Comparison of ENCODE assay signal across 8 cellular contexts in the genomic region with DNA sequence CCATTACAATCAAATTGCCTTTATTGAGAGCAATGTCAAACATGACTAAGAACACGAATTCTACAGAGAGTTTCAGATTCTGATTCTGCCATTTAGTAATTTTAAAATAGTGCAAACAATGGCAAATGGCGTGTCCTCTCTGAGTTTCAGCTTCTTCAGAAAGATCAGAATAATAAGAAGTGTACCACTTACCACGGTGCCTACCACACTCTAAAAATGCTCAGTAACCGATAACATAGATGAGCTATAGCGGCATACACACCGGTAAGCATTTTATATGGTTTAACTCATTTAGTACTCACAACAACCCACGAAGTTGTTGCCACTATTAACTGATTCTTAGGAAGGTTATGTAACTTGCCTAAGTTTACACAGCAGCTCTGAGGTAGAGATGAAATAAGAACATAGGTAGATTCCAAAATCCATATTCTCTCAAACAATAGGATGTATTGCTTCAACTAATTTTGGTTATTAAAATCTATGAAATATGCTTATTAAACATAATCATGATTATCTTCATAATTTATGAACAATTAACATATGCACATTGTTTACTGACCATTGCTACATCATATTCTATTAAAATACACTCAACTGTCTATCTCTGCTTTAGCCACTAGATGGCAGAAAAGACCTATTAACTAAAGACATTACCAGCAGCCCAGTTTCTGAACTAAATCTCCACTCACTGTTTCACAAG. TPM values are rescaled to one million over a fixed set of nuclear protein-coding genes. Genes with fewer than 3 reads are reported as not detected.
A peak's percentile ranks its signal among the peaks of the same experiment; 100 is the strongest.
DNase-seq lines count a peak whose midpoint lies in the region; ATAC-seq, FAIRE-seq and TF ChIP-seq lines count a peak whose summit lies in the region.

No MANE protein-coding gene starts in this region.

- no peaks in the 10 kb centered on the region for H3K79me2 ChIP-seq in KMS-11 (ENCODE audit: insufficient read depth, low read depth)
- no peaks in the 10 kb centered on the region for H3K79me2 ChIP-seq in H1 (ENCODE audit: control insufficient read depth in 1 of 2, insufficient read depth in 2 of 2, low read length in 2 of 2)

- peak; percentile 74 for ATAC-seq in Right ventricle myocardium superior (ENCODE audit: poor library complexity)

- no peak overlapping the region for H2AFZ ChIP-seq in KMS-11 (ENCODE audit: low read depth)
- no peak overlapping the region for H2AFZ ChIP-seq in H1 (ENCODE audit: low read length)

- H3K14ac ChIP-seq in H1 (ENCODE audit: insufficient read length), result no peak overlapping the region

- H3K4me3 Mint-ChIP-seq in activated T-helper 1 cell treated with anti-CD3 and anti-CD28 coated beads, Interleukin-12 subunit alpha, Interleukin-12 subunit beta, Interleukin-2, Interleukin-4 antibody, amounts not matched to agents 30 ng/mL and 10 ng/mL and 1 ng/mL, durations not matched to agents 14 hours and 24 hours and 36 hours, result no peak overlapping the region

- H2BK5ac ChIP-seq in H1 (ENCODE audit: low read depth, low read length), result no peak overlapping the region

- no peak overlapping the region for H3K4me2 ChIP-seq in KMS-11
- H3K4me2 ChIP-seq in H1 (ENCODE audit: insufficient read depth in 1 of 2, low read depth in 2 of 2, low read length in 2 of 2), result no peak overlapping the region

- H3K23ac ChIP-seq in H1 (ENCODE audit: insufficient read length), result no peak overlapping the region

- TF ChIP-seq RAD21 in H1 (IDR thresholded peaks at IDR 0.05 in 1 of 2, conservative IDR thresholded peaks at IDR 0.05 in 1 of 2; ENCODE audit: low read depth in 2 of 2, low read length in 2 of 2), result peak; percentile 87 to 89

- H2BK15ac ChIP-seq in H1 (ENCODE audit: low read length), result no peak overlapping the region

- H3K18ac ChIP-seq in H1 (ENCODE audit: extremely low read depth, low read length), result no peak overlapping the region

- FAIRE-seq in H1 (lab: Jason Lieb, UNC), result peak; percentile 32

- POLR2A ChIA-PET in H1 (lab: Charles Lee; ENCODE audit: partially characterized antibody), result no interaction called here

- H4K5ac ChIP-seq in H1 (ENCODE audit: insufficient read length, low read depth, low read length), result no peak overlapping the region

- no peak overlapping the region for H2BK12ac ChIP-seq in H1 (ENCODE audit: low read depth, low read length)

- intact Hi-C loops in Right ventricle myocardium superior (cut with DNase I) (no loop called here), cardiac septum (cut with DNase I) (loop anchor here (2.0 kb wide), 1 partner anchor 155 kb away; no protein-coding TSS in a partner anchor)
- intact Hi-C loops in activated T-helper 1 cell treated with anti-CD3 and anti-CD28 coated beads, Interleukin-12 subunit alpha, Interleukin-12 subunit beta, Interleukin-2, Interleukin-4 antibody, amounts not matched to agents 30 ng/mL and 10 ng/mL and 1 ng/mL, durations not matched to agents 14 hours and 24 hours and 36 hours (cut with micrococcal nuclease), result loop anchor here (1.0 to 5.0 kb wide), 4 partner anchors 155 to 1047 kb away; no protein-coding TSS in a partner anchor

- no peak overlapping the region for H4K8ac ChIP-seq in H1 (ENCODE audit: extremely low read depth, insufficient read depth, low read length)

- DNase-seq in Right ventricle myocardium superior, result no peak
- no peak for DNase-seq in cardiac septum (ENCODE audit: low spot score)
- peak; percentile 8 for DNase-seq in H7
- peak; percentile 19 for DNase-seq in OCI-M2 (lab: John Stamatoyannopoulos, UW; ENCODE audit: unreplicated experiment)
- no peak for DNase-seq in H1 (ENCODE audit: low read depth in 1 of 2, low spot score in 2 of 2)
- DNase-seq in myocyte (ENCODE audit: low read depth), result peak; percentile 67
- no peak for DNase-seq in activated T-helper 1 cell treated with anti-CD3 and anti-CD28 coated beads, Interleukin-12 subunit alpha, Interleukin-12 subunit beta, Interleukin-2, Interleukin-4 antibody, amounts not matched to agents 30 ng/mL and 10 ng/mL and 1 ng/mL, durations not matched to agents 14 hours and 24 hours and 36 hours (ENCODE audit: low spot score)

- no peaks in the 10 kb centered on the region for H3K9me3 Mint-ChIP-seq in activated T-helper 1 cell treated with anti-CD3 and anti-CD28 coated beads, Interleukin-12 subunit alpha, Interleukin-12 subunit beta, Interleukin-2, Interleukin-4 antibody, amounts not matched to agents 30 ng/mL and 10 ng/mL and 1 ng/mL, durations not matched to agents 14 hours and 24 hours and 36 hours

- no peak overlapping the region for H2BK120ac ChIP-seq in H1 (replicated peaks; ENCODE audit: low read depth, low read length)

- H3K9ac ChIP-seq in KMS-11 (no peak overlapping the region), H1 (replicated peaks in 1 of 4; ENCODE audit: extremely low read depth in 1 of 4, low read depth in 3 of 4, low read length in 3 of 4) (no peak overlapping the region)

- no peak overlapping the region for H4K91ac ChIP-seq in H1 (replicated peaks; ENCODE audit: insufficient read length, low read length)

- H4K20me1 ChIP-seq in KMS-11 (ENCODE audit: insufficient read depth), result no peaks in the 10 kb centered on the region
- no peaks in the 10 kb centered on the region for H4K20me1 ChIP-seq in H1 (replicated peaks in 1 of 2; ENCODE audit: control insufficient read depth in 1 of 2, insufficient read depth in 2 of 2, low read length in 2 of 2)

- no peaks in the 10 kb centered on the region for H3K36me3 ChIP-seq in H7 (replicated peaks; ENCODE audit: control insufficient read depth, insufficient read depth, low read length)
- no peaks in the 10 kb centered on the region for H3K36me3 ChIP-seq in KMS-11 (ENCODE audit: insufficient read depth)
- H3K36me3 ChIP-seq in H1 (ENCODE audit: control insufficient read depth in 2 of 4, insufficient read depth in 4 of 4, low read length in 3 of 4), result no peaks in the 10 kb centered on the region

- H3K9me3 ChIP-seq in H1 (ENCODE audit: insufficient read depth in 2 of 2, low read depth in 1 of 2, low read length in 1 of 2), result no peaks in the 10 kb centered on the region

- no peaks in the 10 kb centered on the region for H3K4me1 Mint-ChIP-seq in activated T-helper 1 cell treated with anti-CD3 and anti-CD28 coated beads, Interleukin-12 subunit alpha, Interleukin-12 subunit beta, Interleukin-2, Interleukin-4 antibody, amounts not matched to agents 30 ng/mL and 10 ng/mL and 1 ng/mL, durations not matched to agents 14 hours and 24 hours and 36 hours (ENCODE audit: low read depth)

- H3K27ac ChIP-seq in KMS-11, result no peak overlapping the region
- H3K27ac ChIP-seq in H1 (ENCODE audit: low read depth, low read length), result no peak overlapping the region

- 79% methylated on average over 7 of the region's 7 CpGs; no CpG with 5 or more reads in 1 of the 2 experiments for WGBS in H1 (ENCODE audit: extremely low coverage in 1 of 2, insufficient coverage in 1 of 2, insufficient read length in 1 of 2, insufficient replicate concordance in 2 of 2, low coverage in 1 of 2, low lambda C conversion rate in 2 of 2, missing lambda C conversion rate in 1 of 2), 2 experiments

- H3K56ac ChIP-seq in H1 (replicated peaks; ENCODE audit: insufficient read length, low read depth, low read length), result no peak overlapping the region

- no peak overlapping the region for H2AK5ac ChIP-seq in H1 (ENCODE audit: low read depth, low read length)

- H3K4me3 ChIP-seq in H7 (ENCODE audit: insufficient read depth, low read depth, low read length) (no peak overlapping the region), KMS-11 (IDR thresholded peaks at IDR 0.05; ENCODE audit: insufficient read depth, low read depth, low read length) (no peak overlapping the region), H1 (ENCODE audit: extremely low read depth in 1 of 4, insufficient read depth in 2 of 4, low read depth in 3 of 4, low read length in 4 of 4) (no peak overlapping the region)

- H3K79me1 ChIP-seq in H1 (ENCODE audit: low read depth, low read length), result no peaks in the 10 kb centered on the region

- no peaks in the 10 kb centered on the region for H3K23me2 ChIP-seq in H1 (ENCODE audit: low read depth, low read length)

- no peak for TF ChIP-seq POLR2A in H1 (IDR thresholded peaks at IDR 0.05; ENCODE audit: control extremely low read depth in 1 of 2, low read depth in 2 of 2, low read length in 2 of 2)

- no peaks in the 10 kb centered on the region for H3K36me3 Mint-ChIP-seq in activated T-helper 1 cell treated with anti-CD3 and anti-CD28 coated beads, Interleukin-12 subunit alpha, Interleukin-12 subunit beta, Interleukin-2, Interleukin-4 antibody, amounts not matched to agents 30 ng/mL and 10 ng/mL and 1 ng/mL, durations not matched to agents 14 hours and 24 hours and 36 hours (ENCODE audit: low read depth)

- no peak overlapping the region for H3K27ac Mint-ChIP-seq in activated T-helper 1 cell treated with anti-CD3 and anti-CD28 coated beads, Interleukin-12 subunit alpha, Interleukin-12 subunit beta, Interleukin-2, Interleukin-4 antibody, amounts not matched to agents 30 ng/mL and 10 ng/mL and 1 ng/mL, durations not matched to agents 14 hours and 24 hours and 36 hours

- H3K4me1 ChIP-seq in KMS-11 (ENCODE audit: low read depth, poor library complexity, severe bottlenecking) (no peaks in the 10 kb centered on the region), H1 (replicated peaks in 1 of 4; ENCODE audit: control insufficient read depth in 3 of 4, insufficient read depth in 4 of 4, low read length in 3 of 4) (no peaks in the 10 kb centered on the region)

- no peaks in the 10 kb centered on the region for H3K27me3 Mint-ChIP-seq in activated T-helper 1 cell treated with anti-CD3 and anti-CD28 coated beads, Interleukin-12 subunit alpha, Interleukin-12 subunit beta, Interleukin-2, Interleukin-4 antibody, amounts not matched to agents 30 ng/mL and 10 ng/mL and 1 ng/mL, durations not matched to agents 14 hours and 24 hours and 36 hours (ENCODE audit: insufficient read depth)

- peak; percentile 70 for TF ChIP-seq CTCF in KMS-11 (conservative IDR thresholded peaks at IDR 0.05; ENCODE audit: low read depth, low read length)
- TF ChIP-seq CTCF in H1 (IDR thresholded peaks at IDR 0.05; ENCODE audit: control extremely low read depth in 1 of 3, insufficient read depth in 1 of 3, low read depth in 1 of 3, low read length in 3 of 3), result peak in 2 of 3 experiments; percentile 56 to 66; a peak in 2 of 4 replicates

- H3K4ac ChIP-seq in H1 (replicated peaks; ENCODE audit: insufficient read length, low read depth, low read length), result no peak overlapping the region

- no peak overlapping the region for H2BK20ac ChIP-seq in H1 (ENCODE audit: low read length)

- H3K27me3 ChIP-seq in H7 (ENCODE audit: control insufficient read depth, insufficient read depth, low read length) (no peaks in the 10 kb centered on the region), KMS-11 (ENCODE audit: insufficient read depth, low read depth) (no peaks in the 10 kb centered on the region), H1 (replicated peaks in 1 of 4; ENCODE audit: control insufficient read depth in 3 of 4, extremely low read depth in 1 of 4, insufficient read depth in 3 of 4, low read length in 3 of 4) (no peaks in the 10 kb centered on the region)

- no peak for TF ChIP-seq EP300 in H1 (IDR thresholded peaks at IDR 0.05; ENCODE audit: borderline replicate concordance in 1 of 2, low read depth in 2 of 2, low read length in 2 of 2)

- CTCF ChIA-PET in H1 (lab: Charles Lee; ENCODE audit: partially characterized antibody), result interaction anchor here (0.6 to 5.1 kb wide), 26 partner anchors 10 to 406 kb away, joined by 3 to 150 read pairs (median 4); a partner anchor contains a TSS

RNA-seq across cellular contexts. Expression of a gene that starts 38.3 kb away (rescaled TPM):
- total RNA-seq in Right ventricle myocardium superior, result not detected
- not detected for total RNA-seq in cardiac septum
- 26.4 and 27.0 TPM in 2 replicates for total RNA-seq in H7 (2014; rRNA removed; shearing (Covaris generic))
- 38.1 and 42.0 TPM in 2 replicates for total RNA-seq in H1 (2021; fragmentation: NEBNext Ultra II Directional; extraction: Animal tissue kit (Norgen Biotek cat#: 25700))
- polyA plus RNA-seq in H1 (2011; rRNA removed), result 1.8 and 3.1 TPM in 2 replicates
- 3.6 TPM for polyA plus RNA-seq in H1 (2011; cell fraction: cytosol; rRNA removed)
- 3.4 TPM for polyA plus RNA-seq in H1 (2011; cell fraction: nucleus; rRNA removed)
- polyA plus RNA-seq in H1 (2012, experiment 1 of 2), result 11.6 to 20.9 TPM (median 13.7 TPM) in 4 replicates
- 0.94 TPM for polyA plus RNA-seq in H1 (2012, experiment 2 of 2)
- polyA plus RNA-seq in H1 (2013, experiment 1 of 2), result 17.5 TPM
- polyA plus RNA-seq in H1 (2013, experiment 2 of 2), result 19.1 TPM
- polyA minus RNA-seq in H1 (2011; rRNA and poly(A)+ RNA removed), result 4.2 and 5.6 TPM in 2 replicates
- polyA minus RNA-seq in H1 (2011; cell fraction: cytosol; rRNA and poly(A)+ RNA removed), result 6.1 TPM
- polyA minus RNA-seq in H1 (2011; cell fraction: nucleus; rRNA and poly(A)+ RNA removed), result 22.2 TPM
- 3.3 and 3.7 TPM in 2 replicates for total RNA-seq in myocyte
- polyA plus RNA-seq in myocyte (2012), result not detected
- total RNA-seq in activated T-helper 1 cell treated with anti-CD3 and anti-CD28 coated beads, Interleukin-12 subunit alpha, Interleukin-12 subunit beta, Interleukin-2, Interleukin-4 antibody, amounts not matched to agents 30 ng/mL and 10 ng/mL and 1 ng/mL, durations not matched to agents 14 hours and 24 hours and 36 hours, result not detected in 2 replicates

Comparison
In these comparisons a context has a peak if more than half of its experiments do, and no peak if none do; other contexts are left out.
1. DNase-seq: peak in H7 (single experiment), OCI-M2 (single experiment) and myocyte (single experiment); none in Right ventricle myocardium superior (single experiment), cardiac septum (single experiment), H1 (0 of 2) and activated T-helper 1 cell treated with anti-CD3 and anti-CD28 coated beads, Interleukin-12 subunit alpha, Interleukin-12 subunit beta, Interleukin-2, Interleukin-4 antibody, amounts not matched to agents 30 ng/mL and 10 ng/mL and 1 ng/mL, durations not matched to agents 14 hours and 24 hours and 36 hours (single experiment).